Comparison of ENCODE assay signal across 21 cellular contexts in the genomic region with DNA sequence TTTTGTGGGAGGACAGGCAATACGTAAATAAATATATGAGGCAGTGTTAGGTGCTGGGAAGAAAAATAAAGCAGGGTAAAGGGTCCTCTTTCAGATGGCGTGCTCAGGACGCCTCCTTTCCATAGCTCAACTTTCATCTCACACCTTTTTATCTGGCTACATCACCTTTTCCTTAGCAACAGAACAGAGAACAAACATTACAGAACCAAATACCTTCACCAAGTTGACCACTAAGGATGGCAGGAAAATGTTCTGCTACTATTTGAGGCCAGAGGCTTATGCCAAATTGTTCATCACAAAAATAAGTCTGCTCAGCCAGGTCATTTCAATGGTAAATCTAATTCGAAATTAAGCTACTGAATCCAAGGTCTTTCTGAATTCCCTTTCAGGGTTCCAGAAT.
"Had no signal": no experiment of that assay in that cellular context is flagged by ENCODE, and none has a peak within 500 bp of the region (broad histone marks: within the 10 kb centered on the region; RNA-seq: fewer than 3 reads in every experiment).

No MANE protein-coding gene starts in this region.

- H3K4me3 ChIP-seq: SJCRH30 had no signal

- H3K4me1 ChIP-seq: SJCRH30 had no signal

- H3K36me3 ChIP-seq: SJCRH30 had no signal

- DNase-seq: KBM-7, MV-4-11, NCI-H1048, NCI-H1105, NCI-H1417 treated with DMSO at 0.1 percent for 48 hours, NCI-H146, NCI-H1694 treated with DMSO at 0.1 percent for 48 hours, NCI-H2029, NCI-H2081 treated with DMSO at 0.1 percent for 48 hours, NCI-H2171, NCI-H226, NCI-H446, NCI-H510A, NCI-H524 treated with DMSO at 0.1 percent for 48 hours, NCI-H69, NCI-H774, RPMI8226, SHP77 treated with DMSO at 0.1 percent for 48 hours, SJCRH30 had no signal

- H3K27me3 ChIP-seq: SJCRH30 had no signal

- ATAC-seq: SK-N-SH treated with all-trans-retinoic acid at 6 μM for 48 hours had no signal

- H3K9me3 ChIP-seq: SJCRH30 had no signal

- H3K27ac ChIP-seq: HL-60, SJCRH30 had no signal
